In the genomic region with DNA sequence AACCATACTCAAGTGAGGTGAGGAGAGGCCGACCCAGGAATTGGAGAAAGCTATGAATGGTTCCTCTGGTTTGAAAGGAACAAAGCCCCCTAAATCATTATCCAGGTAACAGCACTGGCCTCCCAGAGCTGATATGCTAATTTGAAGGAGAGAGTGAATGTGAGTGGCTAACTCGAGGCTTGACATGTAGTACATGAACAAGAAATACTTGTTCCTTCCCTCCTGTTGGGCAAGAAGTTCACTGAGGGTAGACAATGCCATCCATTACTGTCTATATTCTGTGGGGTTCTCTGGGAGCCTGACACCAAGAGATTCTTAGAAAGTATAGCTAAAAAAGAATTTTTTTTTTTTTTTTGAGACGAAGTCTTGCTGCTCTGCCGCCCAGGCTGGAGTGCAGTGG, we compare ENCODE assay signal across 5 cellular contexts.
"Had no signal": no experiment of that assay in that cellular context is flagged by ENCODE, and none has a peak within 500 bp of the region (broad histone marks: within the 10 kb centered on the region; RNA-seq: fewer than 3 reads in every experiment).

No MANE protein-coding gene starts in this region.

- H3K4me3 Mint-ChIP-seq: GM23338, H9 had no signal

- H3K4me1 Mint-ChIP-seq: GM23338, H9 had no signal

- H3K27ac Mint-ChIP-seq: GM23338, H9 had no signal

- H3K4me2 ChIP-seq: GM23338 had no signal

- DNase-seq: H9, HCEC 1CT, IMR-90 had no signal

- ATAC-seq: GM23338, K562 had no signal

- H2AFZ ChIP-seq: GM23338 had no signal

- H3K4me3 ChIP-seq: GM23338, K562 had no signal
